Comparison of ENCODE assay signal across 34 cellular contexts in the genomic region with DNA sequence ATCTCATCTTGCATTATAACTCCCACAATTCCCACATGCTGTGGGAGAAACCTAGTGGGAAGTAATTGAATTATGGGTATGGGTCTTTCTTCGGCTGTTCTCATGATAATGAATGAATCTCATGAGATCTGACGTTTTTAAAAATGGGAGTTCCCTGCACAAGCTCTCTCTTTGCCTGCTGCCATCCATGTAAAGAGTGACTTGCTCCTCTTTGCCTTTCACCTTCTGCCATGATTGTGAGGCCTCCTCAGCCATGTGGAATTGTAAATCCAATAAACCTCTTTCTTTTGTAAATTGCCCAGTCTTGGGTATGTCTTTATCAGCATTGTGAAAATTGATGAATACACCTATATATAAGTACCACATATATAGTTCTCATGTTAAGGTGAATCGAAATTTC.
"Had no signal": no experiment of that assay in that cellular context is flagged by ENCODE, and none has a peak within 500 bp of the region (broad histone marks: within the 10 kb centered on the region; RNA-seq: fewer than 3 reads in every experiment).

No MANE protein-coding gene starts in this region.

- H3K4me3 ChIP-seq: adrenal gland, ascending aorta, body of pancreas, breast epithelium, cardiac muscle cell had no signal

- DNase-seq: activated effector memory CD4-positive, alpha-beta T cell treated with anti-CD3 and anti-CD28 coated beads, Interleukin-2, amount 50 U/mL, for 16 hours; activated effector memory CD4-positive, alpha-beta T cell treated with Interleukin-2 at 50 U/mL for 16 hours; activated gamma-delta T cell; activated gamma-delta T cell treated with Interleukin-2 at 50 U/mL for 16 hours; activated naive CD4-positive, alpha-beta T cell; activated naive CD4-positive, alpha-beta T cell treated with anti-CD3 and anti-CD28 coated beads for 36 hours; activated naive CD4-positive, alpha-beta T cell treated with anti-CD3 and anti-CD28 coated beads, Interleukin-2, amount 10 ng/mL, durations not matched to agents 7 days and 5 days; activated naive CD4-positive, alpha-beta T cell treated with anti-CD3 and anti-CD28 coated beads, Interleukin-2, amount 50 U/mL, for 16 hours; activated naive CD4-positive, alpha-beta T cell treated with Interleukin-2 at 50 U/mL for 16 hours; activated naive CD8-positive, alpha-beta T cell treated with anti-CD3 and anti-CD28 coated beads for 36 hours; activated naive CD8-positive, alpha-beta T cell treated with anti-CD3 and anti-CD28 coated beads, Interleukin-2, amount 10 ng/mL, durations not matched to agents 7 days and 5 days; activated naive CD8-positive, alpha-beta T cell treated with anti-CD3 and anti-CD28 coated beads, Interleukin-2, amount 50 U/mL, for 24 hours; activated T-cell treated with anti-CD3 and anti-CD28 coated beads, Interleukin-2, amount 50 U/mL, for 1 hour; activated T-cell treated with anti-CD3 and anti-CD28 coated beads, Interleukin-2, amount 50 U/mL, for 24 hours; activated T-cell treated with anti-CD3 and anti-CD28 coated beads, Interleukin-2, amount 50 U/mL, for 4 hours; activated T-cell treated with anti-CD3 and anti-CD28 coated beads, Interleukin-2, amount 50 U/mL, for 48 hours; activated T-cell treated with anti-CD3 and anti-CD28 coated beads, Interleukin-2, amount 50 U/mL, for 72 hours; adrenal gland; amniotic stem cell; amygdala; anterior cingulate cortex; aorta; body of pancreas; brain microvascular endothelial cell; caudate nucleus; central memory CD4-positive, alpha-beta T cell; cerebellar nuclear complex had no signal

- ATAC-seq: activated naive CD4-positive, alpha-beta T cell treated with anti-CD3 and anti-CD28 coated beads, Interleukin-2, amount 50 U/mL, for 72 hours; activated naive CD8-positive, alpha-beta T cell treated with anti-CD3 and anti-CD28 coated beads, Interleukin-2, amount 50 U/mL, for 24 hours; activated T-cell treated with anti-CD3 and anti-CD28 coated beads, Interleukin-2, amount 50 U/mL, for 4 hours; activated T-cell treated with anti-CD3 and anti-CD28 coated beads, Interleukin-2, amount 50 U/mL, for 72 hours; activated T-helper 17 cell treated with anti-CD3 and anti-CD28 coated beads, Interleukin-2, amount 50 U/mL, for 72 hours; body of pancreas had no signal

- H3K27me3 ChIP-seq: adrenal gland, ascending aorta, body of pancreas, brain microvascular endothelial cell, breast epithelium, cardiac muscle cell had no signal

- H3K36me3 ChIP-seq: adrenal gland, ascending aorta, brain microvascular endothelial cell, breast epithelium, cardiac muscle cell had no signal

- H3K27ac ChIP-seq: adrenal gland, ascending aorta, body of pancreas, brain microvascular endothelial cell, breast epithelium, cardiac muscle cell had no signal

- H3K9me3 ChIP-seq: adrenal gland, ascending aorta, body of pancreas had no signal

- H3K4me1 ChIP-seq: adrenal gland, ascending aorta, body of pancreas, breast epithelium had no signal

- FAIRE-seq: astrocyte, bronchial epithelial cell had no signal
